ENCODE assay signal across 1 cellular context in the genomic region with DNA sequence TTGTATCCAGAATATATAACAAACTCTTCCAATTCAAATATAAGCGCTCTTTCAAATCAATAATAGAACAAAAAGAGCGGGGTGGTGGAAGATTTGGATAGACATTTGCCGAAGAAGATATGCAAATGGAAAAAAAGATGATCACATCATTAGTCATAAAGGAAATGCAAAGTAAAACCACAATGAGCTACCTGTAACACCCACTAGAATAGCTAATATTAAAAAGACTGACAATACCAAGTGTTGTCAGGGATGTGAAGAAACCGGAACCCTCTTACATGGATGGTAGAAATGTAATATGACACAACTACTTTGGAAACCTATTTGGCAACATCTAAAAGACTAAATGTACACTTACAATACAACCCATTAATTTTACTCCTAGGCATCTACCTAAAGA.
TF ChIP-seq lines count a peak whose summit lies in the region.

No MANE protein-coding gene starts in this region.

TF ChIP-seq in GM12878, 131 proteins besides CTCF, POLR2A, EP300 and RAD21 (continued from another document):
- TF ChIP-seq, protein P1, sequence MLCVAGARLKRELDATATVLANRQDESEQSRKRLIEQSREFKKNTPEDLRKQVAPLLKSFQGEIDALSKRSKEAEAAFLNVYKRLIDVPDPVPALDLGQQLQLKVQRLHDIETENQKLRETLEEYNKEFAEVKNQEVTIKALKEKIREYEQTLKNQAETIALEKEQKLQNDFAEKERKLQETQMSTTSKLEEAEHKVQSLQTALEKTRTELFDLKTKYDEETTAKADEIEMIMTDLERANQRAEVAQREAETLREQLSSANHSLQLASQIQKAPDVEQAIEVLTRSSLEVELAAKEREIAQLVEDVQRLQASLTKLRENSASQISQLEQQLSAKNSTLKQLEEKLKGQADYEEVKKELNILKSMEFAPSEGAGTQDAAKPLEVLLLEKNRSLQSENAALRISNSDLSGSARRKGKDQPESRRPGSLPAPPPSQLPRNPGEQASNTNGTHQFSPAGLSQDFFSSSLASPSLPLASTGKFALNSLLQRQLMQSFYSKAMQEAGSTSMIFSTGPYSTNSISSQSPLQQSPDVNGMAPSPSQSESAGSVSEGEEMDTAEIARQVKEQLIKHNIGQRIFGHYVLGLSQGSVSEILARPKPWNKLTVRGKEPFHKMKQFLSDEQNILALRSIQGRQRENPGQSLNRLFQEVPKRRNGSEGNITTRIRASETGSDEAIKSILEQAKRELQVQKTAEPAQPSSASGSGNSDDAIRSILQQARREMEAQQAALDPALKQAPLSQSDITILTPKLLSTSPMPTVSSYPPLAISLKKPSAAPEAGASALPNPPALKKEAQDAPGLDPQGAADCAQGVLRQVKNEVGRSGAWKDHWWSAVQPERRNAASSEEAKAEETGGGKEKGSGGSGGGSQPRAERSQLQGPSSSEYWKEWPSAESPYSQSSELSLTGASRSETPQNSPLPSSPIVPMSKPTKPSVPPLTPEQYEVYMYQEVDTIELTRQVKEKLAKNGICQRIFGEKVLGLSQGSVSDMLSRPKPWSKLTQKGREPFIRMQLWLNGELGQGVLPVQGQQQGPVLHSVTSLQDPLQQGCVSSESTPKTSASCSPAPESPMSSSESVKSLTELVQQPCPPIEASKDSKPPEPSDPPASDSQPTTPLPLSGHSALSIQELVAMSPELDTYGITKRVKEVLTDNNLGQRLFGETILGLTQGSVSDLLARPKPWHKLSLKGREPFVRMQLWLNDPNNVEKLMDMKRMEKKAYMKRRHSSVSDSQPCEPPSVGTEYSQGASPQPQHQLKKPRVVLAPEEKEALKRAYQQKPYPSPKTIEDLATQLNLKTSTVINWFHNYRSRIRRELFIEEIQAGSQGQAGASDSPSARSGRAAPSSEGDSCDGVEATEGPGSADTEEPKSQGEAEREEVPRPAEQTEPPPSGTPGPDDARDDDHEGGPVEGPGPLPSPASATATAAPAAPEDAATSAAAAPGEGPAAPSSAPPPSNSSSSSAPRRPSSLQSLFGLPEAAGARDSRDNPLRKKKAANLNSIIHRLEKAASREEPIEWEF (IDR thresholded peaks at IDR 0.05; ENCODE audit: insufficient replicate concordance, low read depth, low read length): no peak
- peak; percentile 71 for TF ChIP-seq JUNB (IDR thresholded peaks at IDR 0.05)
